Comparison of ENCODE assay signal across 21 cellular contexts in the genomic region with DNA sequence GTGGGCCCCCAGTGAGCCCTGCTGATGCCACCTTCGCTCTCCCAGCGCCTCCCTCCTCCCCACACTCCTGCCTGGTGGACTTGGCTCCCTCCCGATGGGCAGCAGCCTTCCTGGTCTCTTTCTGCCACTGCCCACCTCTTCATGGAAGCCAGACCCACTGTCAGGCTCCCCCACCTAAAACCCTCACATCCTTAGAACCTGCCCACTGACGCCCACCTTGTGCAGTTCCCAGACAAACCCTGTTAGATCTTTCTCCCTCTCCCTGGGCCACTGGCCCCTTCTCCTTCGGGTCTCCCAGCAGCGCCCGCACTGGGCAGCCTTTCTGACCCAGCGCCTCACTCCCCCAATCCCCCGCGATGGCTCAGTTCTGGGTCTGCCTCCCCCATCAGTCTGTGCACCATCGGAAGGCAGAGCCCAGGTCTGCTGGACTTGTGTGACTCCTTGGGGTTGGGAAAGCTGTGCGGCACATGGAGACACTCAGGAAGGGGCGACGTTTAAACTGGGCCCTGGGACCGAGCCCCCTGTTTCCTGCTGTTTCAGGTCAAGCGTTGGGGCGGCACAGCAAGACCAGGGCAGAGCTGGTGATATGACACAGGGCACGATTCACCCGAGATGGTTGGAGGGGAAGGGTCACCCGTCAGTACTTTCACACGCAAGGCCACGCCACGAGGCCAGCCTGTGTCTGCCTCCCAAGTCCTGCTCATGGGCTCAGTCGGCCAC. TPM values are rescaled to one million over a fixed set of nuclear protein-coding genes. Genes with fewer than 3 reads are reported as not detected.
DNase-seq lines count a peak whose midpoint lies in the region; ATAC-seq, FAIRE-seq and TF ChIP-seq lines count a peak whose summit lies in the region.
"Had no signal": no experiment of that assay in that cellular context is flagged by ENCODE, and none has a peak within 500 bp of the region (broad histone marks: within the 10 kb centered on the region; RNA-seq: fewer than 3 reads in every experiment).

No MANE protein-coding gene starts in this region.

- no peaks in the 10 kb centered on the region for H4K20me1 ChIP-seq in astrocyte (ENCODE audit: insufficient read depth, low read length)

- H3K4me3 ChIP-seq in CD8-positive, alpha-beta T cell (ENCODE audit: low read depth, low read length), result no peak overlapping the region
- H3K4me3 ChIP-seq in astrocyte (ENCODE audit: insufficient read depth, low read depth, low read length), result no peak overlapping the region
- H3K4me3 ChIP-seq: gastrocnemius medialis, left lung, ovary, skin epidermis had no signal

- peaks cover 29% of the 10 kb centered on the region for H3K4me1 ChIP-seq in CD8-positive, alpha-beta T cell (ENCODE audit: insufficient read depth, low read length)
- H3K4me1 ChIP-seq in astrocyte (ENCODE audit: insufficient read depth, low read length), result peaks cover 25% of the 10 kb centered on the region
- H3K4me1 ChIP-seq: gastrocnemius medialis had no signal

- H3K4me3 Mint-ChIP-seq in CD8-positive, alpha-beta T cell, result no peak overlapping the region
- H3K4me3 Mint-ChIP-seq in astrocyte (ENCODE audit: unreplicated experiment), result no peak overlapping the region
- H3K4me3 Mint-ChIP-seq in naive thymus-derived CD8-positive, alpha-beta T cell, result peak overlapping the region in 3 of 10 donors; percentile 7 to 18 (median 8)
- H3K4me3 Mint-ChIP-seq: activated naive CD8-positive, alpha-beta T cell treated with anti-CD3 and anti-CD28 coated beads, Interleukin-2, amount 50 U/mL, for 24 hours had no signal

- DNase-seq in CD8-positive, alpha-beta T cell, result no peak
- DNase-seq in astrocyte (ENCODE audit: low read depth) (no peak), GF-D8 (lab: John Stamatoyannopoulos, UW) (no peak)
- peak in 1 of 10 donors; percentile 62 for DNase-seq in naive thymus-derived CD8-positive, alpha-beta T cell
- DNase-seq in NK-92 treated with Interleukin-12 subunit alpha and Interleukin-12 subunit beta, amount 100 ng/mL, for 24 hours (lab: John Stamatoyannopoulos, UW), result no peak
- DNase-seq: activated CD4-positive, CD25-positive, alpha-beta regulatory T cell treated with anti-CD3 and anti-CD28 coated beads, Interleukin-2, amount 50 U/mL, for 72 hours; activated naive CD8-positive, alpha-beta T cell treated with anti-CD3 and anti-CD28 coated beads, Interleukin-2, amount 50 U/mL, for 24 hours; DND-41; Karpas-422; NCI-H1105 treated with DMSO at 0.1 percent for 48 hours; stimulated activated CD4-positive, alpha-beta T cell treated with anti-CD3 and anti-CD28 coated beads, Interleukin-4, amount 100 ng/mL, for 1 hour had no signal

- H3K27ac ChIP-seq in CD8-positive, alpha-beta T cell (ENCODE audit: low read depth, low read length), result peak overlapping the region; percentile 58
- H3K27ac ChIP-seq in astrocyte (ENCODE audit: low read depth, low read length), result no peak overlapping the region
- H3K27ac ChIP-seq: gastrocnemius medialis had no signal

- POLR2A ChIA-PET in CD8-positive, alpha-beta T cell (lab: Charles Lee), result no interaction called here
- POLR2A ChIA-PET in naive thymus-derived CD8-positive, alpha-beta T cell (lab: Charles Lee), result interaction anchor here (2.8 kb wide), 1 partner anchor 194 kb away, joined by 13 read pairs; no protein-coding TSS in a partner anchor

- peak overlapping the region; percentile 81 for H3K27ac Mint-ChIP-seq in CD8-positive, alpha-beta T cell
- no peak overlapping the region for H3K27ac Mint-ChIP-seq in astrocyte (ENCODE audit: unreplicated experiment)
- H3K27ac Mint-ChIP-seq in naive thymus-derived CD8-positive, alpha-beta T cell, result peak overlapping the region; percentile 91 to 99 (median 97)
- H3K27ac Mint-ChIP-seq: activated naive CD8-positive, alpha-beta T cell treated with anti-CD3 and anti-CD28 coated beads, Interleukin-2, amount 50 U/mL, for 24 hours had no signal

- H3K4me2 ChIP-seq in astrocyte (ENCODE audit: low read length), result peak overlapping the region; percentile 22

- H3K36me3 Mint-ChIP-seq in CD8-positive, alpha-beta T cell, result no peaks in the 10 kb centered on the region
- no peaks in the 10 kb centered on the region for H3K36me3 Mint-ChIP-seq in astrocyte (ENCODE audit: low read depth, unreplicated experiment)
- H3K36me3 Mint-ChIP-seq in naive thymus-derived CD8-positive, alpha-beta T cell, result peaks cover 0 to 2% (median 0%) of the 10 kb centered on the region in 3 donors

- H3K27me3 ChIP-seq in CD8-positive, alpha-beta T cell (ENCODE audit: insufficient read depth, low read length), result no peaks in the 10 kb centered on the region
- peaks cover 4% of the 10 kb centered on the region for H3K27me3 ChIP-seq in astrocyte (ENCODE audit: insufficient read depth, low read length)
- H3K27me3 ChIP-seq: ovary had no signal

- H3K9ac ChIP-seq in astrocyte (ENCODE audit: low read length), result no peak overlapping the region

- CTCF ChIA-PET in CD8-positive, alpha-beta T cell (lab: Charles Lee), result no interaction called here

- H3K36me3 ChIP-seq in CD8-positive, alpha-beta T cell (ENCODE audit: insufficient read depth, low read length), result no peaks in the 10 kb centered on the region
- no peaks in the 10 kb centered on the region for H3K36me3 ChIP-seq in astrocyte (ENCODE audit: insufficient read depth, low read length)
- H3K36me3 ChIP-seq: gastrocnemius medialis, left lung, ovary had no signal

- no peaks in the 10 kb centered on the region for H3K27me3 Mint-ChIP-seq in CD8-positive, alpha-beta T cell (ENCODE audit: low read depth)
- H3K27me3 Mint-ChIP-seq in astrocyte (ENCODE audit: low read depth, unreplicated experiment), result peaks cover 13% of the 10 kb centered on the region
- peaks cover 0 to 3% (median 0%) of the 10 kb centered on the region in 5 donors for H3K27me3 Mint-ChIP-seq in naive thymus-derived CD8-positive, alpha-beta T cell

- H3K9me3 Mint-ChIP-seq in CD8-positive, alpha-beta T cell, result peaks cover 3% of the 10 kb centered on the region
- peaks cover 7% of the 10 kb centered on the region for H3K9me3 Mint-ChIP-seq in astrocyte (ENCODE audit: unreplicated experiment)
- H3K9me3 Mint-ChIP-seq in naive thymus-derived CD8-positive, alpha-beta T cell, result peaks cover 0 to 4% (median 3%) of the 10 kb centered on the region in 9 donors

- TF ChIP-seq CTCF in CD8-positive, alpha-beta T cell (IDR thresholded peaks at IDR 0.05), result no peak
- no peak for TF ChIP-seq CTCF in astrocyte (IDR thresholded peaks at IDR 0.05; ENCODE audit: insufficient read depth, low read depth, low read length)

- ATAC-seq in CD8-positive, alpha-beta T cell, result no peak
- no peak for ATAC-seq in naive thymus-derived CD8-positive, alpha-beta T cell
- ATAC-seq in esophagus mucosa, result no peak
- ATAC-seq: activated naive CD8-positive, alpha-beta T cell treated with anti-CD3 and anti-CD28 coated beads, Interleukin-2, amount 50 U/mL, for 24 hours had no signal

- H3K79me2 ChIP-seq in astrocyte (ENCODE audit: insufficient read depth, low read length), result no peaks in the 10 kb centered on the region

- H3K9me3 ChIP-seq in CD8-positive, alpha-beta T cell (ENCODE audit: low read length), result no peaks in the 10 kb centered on the region
- H3K9me3 ChIP-seq in astrocyte (ENCODE audit: insufficient read depth, low read depth, low read length), result no peaks in the 10 kb centered on the region
- H3K9me3 ChIP-seq: ovary had no signal

- peaks cover 29% of the 10 kb centered on the region for H3K4me1 Mint-ChIP-seq in CD8-positive, alpha-beta T cell (ENCODE audit: low read depth)
- H3K4me1 Mint-ChIP-seq in astrocyte (ENCODE audit: low read depth, unreplicated experiment), result peaks cover 14% of the 10 kb centered on the region
- H3K4me1 Mint-ChIP-seq in naive thymus-derived CD8-positive, alpha-beta T cell, result peaks cover 9 to 33% (median 25%) of the 10 kb centered on the region in 4 donors

- no peak for FAIRE-seq in astrocyte (lab: Jason Lieb, UNC)

- no peak overlapping the region for H2AFZ ChIP-seq in astrocyte (ENCODE audit: low read depth, low read length)

- intact Hi-C loops in CD8-positive, alpha-beta T cell (cut with DNase I, micrococcal nuclease), result no loop called here

RNA-seq across cellular contexts. Expression of a gene that starts 17.4 kb away (rescaled TPM):
- not detected for total RNA-seq in CD8-positive, alpha-beta T cell
- total RNA-seq in astrocyte (not detected in 2 replicates), esophagus mucosa (not detected)
- not detected for total RNA-seq in naive thymus-derived CD8-positive, alpha-beta T cell
- not detected for polyA plus RNA-seq in naive thymus-derived CD8-positive, alpha-beta T cell
- total RNA-seq: bronchial epithelial cell, dermis microvascular lymphatic vessel endothelial cell, gastrocnemius medialis, HT-29, left lung, ovary had no signal
- polyA plus RNA-seq: AG04450, ovary, urinary bladder had no signal

RNA-seq across cellular contexts. Expression of a gene that starts 27.1 kb away (rescaled TPM):
- under 1 TPM; 0.33 to 0.44 TPM for total RNA-seq in CD8-positive, alpha-beta T cell
- total RNA-seq in astrocyte (0.52 and 0.58 TPM in 2 replicates), esophagus mucosa (0.88 TPM)
- total RNA-seq in naive thymus-derived CD8-positive, alpha-beta T cell, result under 1 TPM; 0.44 to 0.66 TPM
- under 1 TPM in 2 of 3 donors, not detected in 1; 0.03 to 0.14 TPM for polyA plus RNA-seq in naive thymus-derived CD8-positive, alpha-beta T cell
- total RNA-seq: bronchial epithelial cell had no signal
- polyA plus RNA-seq: AG04450 had no signal

RNA-seq across cellular contexts. Expression of a gene that starts 28.5 kb away (rescaled TPM):
- 1 to 10 TPM; 8.0 to 9.7 TPM for total RNA-seq in CD8-positive, alpha-beta T cell
- total RNA-seq in astrocyte (21.1 and 24.3 TPM in 2 replicates), esophagus mucosa (0.80 TPM)
- 1 to 10 TPM; 8.4 to 8.7 TPM for total RNA-seq in naive thymus-derived CD8-positive, alpha-beta T cell
- 1 to 10 TPM; 4.0 to 6.0 (median 5.6) TPM for polyA plus RNA-seq in naive thymus-derived CD8-positive, alpha-beta T cell

RNA-seq across cellular contexts. Expression of a gene that starts 47.6 kb away (rescaled TPM):
- 1 to 10 TPM; 7.4 to 9.7 TPM for total RNA-seq in CD8-positive, alpha-beta T cell
- total RNA-seq in astrocyte, result 13.1 and 14.2 TPM in 2 replicates
- 1 to 10 TPM; 4.4 to 4.9 TPM for total RNA-seq in naive thymus-derived CD8-positive, alpha-beta T cell
- 1 to 10 TPM; 2.5 to 3.7 (median 3.5) TPM for polyA plus RNA-seq in naive thymus-derived CD8-positive, alpha-beta T cell
- 7.4 TPM for total RNA-seq in esophagus mucosa
